In the genomic region with DNA sequence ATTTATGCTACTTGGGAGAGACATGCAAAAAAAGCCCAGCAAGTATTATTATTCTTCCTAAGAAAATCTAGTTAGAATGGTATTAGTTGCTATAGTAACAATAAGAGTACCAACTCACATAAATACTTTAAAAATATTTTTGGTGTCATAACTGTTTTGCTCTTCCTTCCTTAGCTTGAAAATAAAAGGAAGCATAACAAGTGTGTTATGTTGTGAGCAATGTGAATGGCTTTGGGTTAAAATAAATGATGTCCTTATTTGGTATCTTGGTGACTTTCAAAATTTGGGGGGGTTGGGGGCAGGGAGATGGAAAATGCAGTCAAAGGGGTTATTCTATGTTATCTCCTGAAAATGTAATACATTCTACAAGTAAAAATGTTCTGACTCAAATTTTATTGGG, we compare ENCODE assay signal across 19 cellular contexts.
"Had no signal": no experiment of that assay in that cellular context is flagged by ENCODE, and none has a peak within 500 bp of the region (broad histone marks: within the 10 kb centered on the region; RNA-seq: fewer than 3 reads in every experiment).

No MANE protein-coding gene starts in this region.

- H3K9me3 Mint-ChIP-seq: activated T-helper 17 cell treated with anti-CD3 and anti-CD28 coated beads, Interleukin-2, amount 50 U/mL, for 72 hours; endodermal cell; memory B cell; stimulated activated naive B cell treated with anti-CD40 and anti-IgM and Interleukin-4, amounts not matched to agents 10 μg/mL and 1 μg/mL and 100 μg/mL, for 72 hours had no signal

- H3K27ac ChIP-seq: colonic mucosa, epithelial cell of prostate, heart right ventricle, psoas muscle, right lobe of liver had no signal

- H3K4me3 ChIP-seq: colonic mucosa, heart right ventricle, psoas muscle, right lobe of liver, transverse colon had no signal

- H3K4me3 Mint-ChIP-seq: activated T-helper 17 cell treated with anti-CD3 and anti-CD28 coated beads, Interleukin-2, amount 50 U/mL, for 72 hours; endodermal cell; memory B cell; stimulated activated naive B cell treated with anti-CD40 and anti-IgM and Interleukin-4, amounts not matched to agents 10 μg/mL and 1 μg/mL and 100 μg/mL, for 72 hours had no signal

- H3K27me3 Mint-ChIP-seq: activated T-helper 17 cell treated with anti-CD3 and anti-CD28 coated beads, Interleukin-2, amount 50 U/mL, for 72 hours; memory B cell; stimulated activated naive B cell treated with anti-CD40 and anti-IgM and Interleukin-4, amounts not matched to agents 10 μg/mL and 1 μg/mL and 100 μg/mL, for 72 hours had no signal

- H3K9me3 ChIP-seq: colonic mucosa, heart right ventricle, psoas muscle, right lobe of liver, transverse colon had no signal

- H3K27ac Mint-ChIP-seq: activated T-helper 17 cell treated with anti-CD3 and anti-CD28 coated beads, Interleukin-2, amount 50 U/mL, for 72 hours; endodermal cell; memory B cell had no signal

- DNase-seq: activated CD4-positive, alpha-beta T cell treated with anti-CD3 and anti-CD28 coated beads for 1 hour; activated CD4-positive, alpha-beta T cell treated with anti-CD3 and anti-CD28 coated beads, Interleukin-2, amount 50 U/mL, for 4 hours; amygdala; colonic mucosa; endodermal cell; heart right ventricle; islet precursor cell; left cardiac atrium; psoas muscle; right lobe of liver; small intestine; stimulated activated CD4-positive, alpha-beta T cell treated with anti-CD3 and anti-CD28 coated beads, Interleukin-2, amount 100 ng/mL, for 24 hours; stimulated activated naive B cell treated with anti-CD40 and anti-IgM and Interleukin-4, amounts not matched to agents 10 μg/mL and 1 μg/mL and 100 μg/mL, for 72 hours; T-helper 1 cell; T-helper 9 cell; transverse colon had no signal

- H3K4me1 Mint-ChIP-seq: endodermal cell had no signal

- H3K27me3 ChIP-seq: colonic mucosa, heart right ventricle, right lobe of liver, transverse colon had no signal

- ATAC-seq: activated T-helper 17 cell treated with anti-CD3 and anti-CD28 coated beads, Interleukin-2, amount 50 U/mL, for 72 hours; heart right ventricle; left cardiac atrium; psoas muscle; right lobe of liver; stimulated activated naive B cell treated with anti-CD40 and anti-IgM and Interleukin-4, amounts not matched to agents 10 μg/mL and 1 μg/mL and 100 μg/mL, for 72 hours had no signal

- H3K4me1 ChIP-seq: colonic mucosa, heart right ventricle, psoas muscle, right lobe of liver, transverse colon had no signal
